ENCODE assay signal across 29 cellular contexts in genomic region chr18:4544131-4544530, GRCh38.
DNase-seq lines count a peak whose midpoint lies in the region; ATAC-seq and TF ChIP-seq lines count a peak whose summit lies in the region.
"Had no signal": no experiment of that assay in that cellular context is flagged by ENCODE, and none has a peak within 500 bp of the region (broad histone marks: within the 10 kb centered on the region; RNA-seq: fewer than 3 reads in every experiment).

No MANE protein-coding gene starts in this region.

- intact Hi-C loops in left lung (cut with DNase I) = no loop called here

- CTCF ChIA-PET in activated CD4-positive, alpha-beta memory T cell treated with anti-CD3 and anti-CD28 coated beads, Interleukin-2, amount 10 ng/mL, durations not matched to agents 7 days and 5 days (lab: Charles Lee) = no interaction called here

- TF ChIP-seq CTCF in right atrium auricular region (IDR thresholded peaks at IDR 0.05) = no peak
- TF ChIP-seq CTCF in left lung (IDR thresholded peaks at IDR 0.05) = no peak

- H3K36me3 ChIP-seq in right atrium auricular region (no peaks in the 10 kb centered on the region), left lung (no peaks in the 10 kb centered on the region)
- H3K36me3 ChIP-seq: ascending aorta; BLaER1 treated with 17β-estradiol and CSF1 and Interleukin-3, amounts not matched to agents 10 nM and 100 nM; ovary; spleen; transverse colon had no signal

- H3K9me3 ChIP-seq in right atrium auricular region = peaks cover 0 to 5% of the 10 kb centered on the region in 2 donors
- peaks cover 4 to 13% of the 10 kb centered on the region in 2 donors for H3K9me3 ChIP-seq in left lung
- H3K9me3 ChIP-seq: ovary, SK-N-SH had no signal

- H3K27ac Mint-ChIP-seq in activated CD4-positive, alpha-beta memory T cell treated with anti-CD3 and anti-CD28 coated beads, Interleukin-2, amount 10 ng/mL, durations not matched to agents 7 days and 5 days = no peak overlapping the region
- H3K27ac Mint-ChIP-seq: activated CD8-positive, alpha-beta T cell treated with anti-CD3 and anti-CD28 coated beads, Interleukin-2, amount 10 ng/mL, durations not matched to agents 7 days and 5 days; activated naive CD8-positive, alpha-beta T cell treated with anti-CD3 and anti-CD28 coated beads for 36 hours; nephron; T-helper 17 cell had no signal

- H3K9me3 Mint-ChIP-seq in activated CD4-positive, alpha-beta memory T cell treated with anti-CD3 and anti-CD28 coated beads, Interleukin-2, amount 10 ng/mL, durations not matched to agents 7 days and 5 days = peaks cover 6% of the 10 kb centered on the region

- POLR2A ChIA-PET in activated CD4-positive, alpha-beta memory T cell treated with anti-CD3 and anti-CD28 coated beads, Interleukin-2, amount 10 ng/mL, durations not matched to agents 7 days and 5 days (lab: Charles Lee) = no interaction called here

- ATAC-seq in left lung = no peak
- ATAC-seq: activated CD8-positive, alpha-beta T cell treated with anti-CD3 and anti-CD28 coated beads, Interleukin-2, amount 10 ng/mL, durations not matched to agents 7 days and 5 days; T-helper 17 cell had no signal

- DNase-seq in COLO829 (ENCODE audit: low spot score) (peak; percentile 84), HT1080 (ENCODE audit: low read depth) (peak; percentile 67), SK-MEL-5 (ENCODE audit: low read depth, low spot score) (peak; percentile 88), fibroblast of the conjunctiva (ENCODE audit: low read depth) (peak; percentile 12), GF-D8 (lab: John Stamatoyannopoulos, UW) (no peak), right atrium auricular region (ENCODE audit: low spot score) (no peak), left lung (no peak)
- DNase-seq in activated CD4-positive, alpha-beta memory T cell treated with anti-CD3 and anti-CD28 coated beads, Interleukin-2, amount 10 ng/mL, durations not matched to agents 7 days and 5 days = no peak
- DNase-seq: activated CD8-positive, alpha-beta T cell treated with anti-CD3 and anti-CD28 coated beads, Interleukin-2, amount 10 ng/mL, durations not matched to agents 7 days and 5 days; activated effector memory CD4-positive, alpha-beta T cell treated with anti-CD3 and anti-CD28 coated beads, Interleukin-2, amount 50 U/mL, for 16 hours; activated naive CD8-positive, alpha-beta T cell treated with anti-CD3 and anti-CD28 coated beads for 36 hours; central memory CD4-positive, alpha-beta T cell; COR-L47; DND-41; Kasumi-1; NCI-H1092; NCI-H187; NCI-H526 treated with DMSO at 0.1 percent for 48 hours; ovary; retina; SK-N-SH; spleen; stimulated activated CD4-positive, alpha-beta T cell treated with anti-CD3 and anti-CD28 coated beads, Interleukin-2, amount 100 ng/mL, for 48 hours; T-helper 17 cell; transverse colon had no signal

- no peak overlapping the region for H3K4me3 Mint-ChIP-seq in activated CD4-positive, alpha-beta memory T cell treated with anti-CD3 and anti-CD28 coated beads, Interleukin-2, amount 10 ng/mL, durations not matched to agents 7 days and 5 days
- H3K4me3 Mint-ChIP-seq: activated CD8-positive, alpha-beta T cell treated with anti-CD3 and anti-CD28 coated beads, Interleukin-2, amount 10 ng/mL, durations not matched to agents 7 days and 5 days; activated naive CD8-positive, alpha-beta T cell treated with anti-CD3 and anti-CD28 coated beads for 36 hours; nephron; T-helper 17 cell had no signal

- H3K27me3 ChIP-seq in right atrium auricular region (no peaks in the 10 kb centered on the region), left lung (no peaks in the 10 kb centered on the region)
- H3K27me3 ChIP-seq: ascending aorta; BLaER1 treated with 17β-estradiol and CSF1 and Interleukin-3, amounts not matched to agents 10 nM and 100 nM; ovary; spleen; transverse colon had no signal

- H3K4me3 ChIP-seq in right atrium auricular region (no peak overlapping the region), left lung (no peak overlapping the region)
- H3K4me3 ChIP-seq: ascending aorta; BLaER1 treated with 17β-estradiol and CSF1 and Interleukin-3, amounts not matched to agents 10 nM and 100 nM; lung; ovary; spleen; transverse colon had no signal

- no peaks in the 10 kb centered on the region for H3K4me1 Mint-ChIP-seq in activated CD4-positive, alpha-beta memory T cell treated with anti-CD3 and anti-CD28 coated beads, Interleukin-2, amount 10 ng/mL, durations not matched to agents 7 days and 5 days
- H3K4me1 Mint-ChIP-seq: activated naive CD8-positive, alpha-beta T cell treated with anti-CD3 and anti-CD28 coated beads for 36 hours; nephron; T-helper 17 cell had no signal

- no peak overlapping the region for H3K27ac ChIP-seq in right atrium auricular region
- no peak overlapping the region for H3K27ac ChIP-seq in left lung
- H3K27ac ChIP-seq: ascending aorta; BLaER1 treated with 17β-estradiol and CSF1 and Interleukin-3, amounts not matched to agents 10 nM and 100 nM; ovary; spleen; transverse colon had no signal

- H3K27me3 Mint-ChIP-seq in activated CD4-positive, alpha-beta memory T cell treated with anti-CD3 and anti-CD28 coated beads, Interleukin-2, amount 10 ng/mL, durations not matched to agents 7 days and 5 days = no peaks in the 10 kb centered on the region
- H3K27me3 Mint-ChIP-seq: activated naive CD8-positive, alpha-beta T cell treated with anti-CD3 and anti-CD28 coated beads for 36 hours; T-helper 17 cell had no signal

- H3K4me1 ChIP-seq in right atrium auricular region (no peaks in the 10 kb centered on the region), left lung (no peaks in the 10 kb centered on the region)
- H3K4me1 ChIP-seq: ascending aorta; BLaER1 treated with 17β-estradiol and CSF1 and Interleukin-3, amounts not matched to agents 10 nM and 100 nM; spleen; transverse colon had no signal

- H3K36me3 Mint-ChIP-seq in activated CD4-positive, alpha-beta memory T cell treated with anti-CD3 and anti-CD28 coated beads, Interleukin-2, amount 10 ng/mL, durations not matched to agents 7 days and 5 days (ENCODE audit: low read depth) = no peaks in the 10 kb centered on the region
- H3K36me3 Mint-ChIP-seq: activated naive CD8-positive, alpha-beta T cell treated with anti-CD3 and anti-CD28 coated beads for 36 hours had no signal

- in situ Hi-C loops in SK-MEL-5 (cut with HindIII; ENCODE audit: low pct_unique_long_range_greater_than_20kb, low sequenced_read_pairs) = no loop called here

Comparison
In these comparisons a context has a peak if more than half of its experiments do, and no peak if none do; other contexts are left out.
1. DNase-seq: peak in COLO829 (single experiment), HT1080 (single experiment), SK-MEL-5 (single experiment) and fibroblast of the conjunctiva (single experiment); none in GF-D8 (single experiment), right atrium auricular region (single experiment), left lung (0 of 2) and activated CD4-positive, alpha-beta memory T cell treated with anti-CD3 and anti-CD28 coated beads, Interleukin-2, amount 10 ng/mL, durations not matched to agents 7 days and 5 days (single experiment).